11 cellular contexts compared by ENCODE assay signal in the genomic region with DNA sequence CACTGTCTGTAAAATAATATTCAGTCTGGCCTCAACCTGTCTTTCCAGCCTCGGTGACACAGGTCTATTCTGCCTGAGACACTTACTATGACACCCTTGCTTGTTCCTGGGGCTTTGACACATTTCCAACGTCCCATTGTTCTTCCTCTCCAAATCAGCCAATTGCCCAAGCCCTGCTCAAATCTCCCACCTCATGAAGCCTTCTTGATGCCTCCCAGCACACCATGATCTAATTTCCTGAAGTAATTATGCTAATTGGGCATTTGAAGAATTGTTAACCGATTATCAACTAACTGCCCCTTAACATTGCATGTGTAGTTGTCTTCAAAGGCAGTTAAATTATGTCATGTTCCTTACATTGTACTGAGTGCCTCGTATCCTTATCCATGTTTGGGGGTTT.
"Had no signal": no experiment of that assay in that cellular context is flagged by ENCODE, and none has a peak within 500 bp of the region (broad histone marks: within the 10 kb centered on the region; RNA-seq: fewer than 3 reads in every experiment).

No MANE protein-coding gene starts in this region.

- H3K9me3 Mint-ChIP-seq: T-helper 2 cell treated with Interferon-gamma antibody and Interleukin-4, amounts not matched to agents 5 μg/mL and 100 μg/mL, for 36 hours had no signal

- DNase-seq: activated CD4-positive, alpha-beta T cell treated with anti-CD3 and anti-CD28 coated beads, Interleukin-2, amount 50 U/mL, for 1 hour; activated effector memory CD4-positive, alpha-beta T cell treated with Interleukin-2 at 50 U/mL for 16 hours; amygdala; foreskin melanocyte; ovary; stimulated activated CD4-positive, alpha-beta T cell treated with anti-CD3 and anti-CD28 coated beads, Interleukin-15, amount 100 ng/mL, for 24 hours; stimulated activated CD4-positive, alpha-beta T cell treated with anti-CD3 and anti-CD28 coated beads, Interleukin-4, amount 100 ng/mL, for 24 hours; trophoblast cell had no signal

- H3K27ac Mint-ChIP-seq: activated naive CD8-positive, alpha-beta T cell; T-helper 2 cell treated with Interferon-gamma antibody and Interleukin-4, amounts not matched to agents 5 μg/mL and 100 μg/mL, for 36 hours had no signal

- H3K36me3 Mint-ChIP-seq: activated naive CD8-positive, alpha-beta T cell had no signal

- H3K27me3 ChIP-seq: ovary had no signal

- H3K9me3 ChIP-seq: ovary had no signal

- H3K27ac ChIP-seq: ovary had no signal

- H3K4me3 ChIP-seq: ovary had no signal

- H3K4me3 Mint-ChIP-seq: activated naive CD8-positive, alpha-beta T cell; neural crest cell; T-helper 2 cell treated with Interferon-gamma antibody and Interleukin-4, amounts not matched to agents 5 μg/mL and 100 μg/mL, for 36 hours had no signal

- H3K36me3 ChIP-seq: ovary had no signal
